In the genomic region with DNA sequence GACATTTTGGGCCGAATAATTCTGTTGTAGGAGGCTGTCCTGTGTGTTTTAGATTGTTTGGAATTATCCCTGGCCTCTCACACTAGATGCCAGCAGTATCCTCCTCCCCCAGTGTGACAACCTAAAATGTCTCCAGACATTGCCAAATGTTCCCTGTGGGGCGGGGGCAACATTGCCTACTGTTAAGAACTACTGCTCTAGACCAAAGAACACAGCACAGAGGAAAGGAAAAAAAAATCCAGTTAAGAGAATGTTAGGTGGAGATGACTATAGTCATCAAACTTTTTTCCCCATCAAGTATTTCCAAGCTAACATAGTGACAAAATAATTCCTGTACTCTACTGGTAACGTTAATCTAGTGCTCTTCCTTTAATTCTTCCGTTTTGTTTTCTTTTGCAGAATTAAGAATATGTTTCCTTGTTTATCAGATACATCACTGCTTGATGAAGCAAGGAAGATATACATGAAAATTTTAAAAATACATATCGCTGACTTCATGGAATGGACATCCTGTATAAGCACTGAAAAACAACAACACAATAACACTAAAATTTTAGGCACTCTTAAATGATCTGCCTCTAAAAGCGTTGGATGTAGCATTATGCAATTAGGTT, we compare ENCODE assay signal across 1 cellular context.
TF ChIP-seq lines count a peak whose summit lies in the region.

No MANE protein-coding gene starts in this region.

TF ChIP-seq in HCT116, 20 proteins besides CTCF, POLR2A, EP300 and RAD21:
- TF ChIP-seq JUND (IDR thresholded peaks at IDR 0.05) (no peak), EZH2phosphoT487 (IDR thresholded peaks at IDR 0.05; ENCODE audit: borderline replicate concordance) (no peak), ELF1 (IDR thresholded peaks at IDR 0.05; ENCODE audit: borderline replicate concordance, low read depth) (no peak), POLR2AphosphoS5 (IDR thresholded peaks at IDR 0.05; ENCODE audit: low read depth, low read length) (no peak), FOSL1 (IDR thresholded peaks at IDR 0.05; ENCODE audit: low read depth) (no peak), SRF (IDR thresholded peaks at IDR 0.05; ENCODE audit: low read depth) (no peak), ZFX (IDR thresholded peaks at IDR 0.05) (no peak), TCF7L2 (IDR thresholded peaks at IDR 0.05; ENCODE audit: borderline replicate concordance, extremely low read depth, insufficient read depth, insufficient read length) (no peak), SIN3A (IDR thresholded peaks at IDR 0.05; ENCODE audit: low read depth) (no peak), YY1 (IDR thresholded peaks at IDR 0.05; ENCODE audit: extremely low read depth, insufficient replicate concordance, low read depth, low read length) (no peak), EGR1 (IDR thresholded peaks at IDR 0.05; ENCODE audit: low read depth) (no peak), CEBPB (IDR thresholded peaks at IDR 0.05; ENCODE audit: low read depth) (no peak), ZNF274 (IDR thresholded peaks at IDR 0.05; ENCODE audit: low read depth, low read length) (no peak), SP1 (IDR thresholded peaks at IDR 0.05; ENCODE audit: low read depth) (no peak), EZH2 (IDR thresholded peaks at IDR 0.05) (no peak)
- TF ChIP-seq, protein P1, sequence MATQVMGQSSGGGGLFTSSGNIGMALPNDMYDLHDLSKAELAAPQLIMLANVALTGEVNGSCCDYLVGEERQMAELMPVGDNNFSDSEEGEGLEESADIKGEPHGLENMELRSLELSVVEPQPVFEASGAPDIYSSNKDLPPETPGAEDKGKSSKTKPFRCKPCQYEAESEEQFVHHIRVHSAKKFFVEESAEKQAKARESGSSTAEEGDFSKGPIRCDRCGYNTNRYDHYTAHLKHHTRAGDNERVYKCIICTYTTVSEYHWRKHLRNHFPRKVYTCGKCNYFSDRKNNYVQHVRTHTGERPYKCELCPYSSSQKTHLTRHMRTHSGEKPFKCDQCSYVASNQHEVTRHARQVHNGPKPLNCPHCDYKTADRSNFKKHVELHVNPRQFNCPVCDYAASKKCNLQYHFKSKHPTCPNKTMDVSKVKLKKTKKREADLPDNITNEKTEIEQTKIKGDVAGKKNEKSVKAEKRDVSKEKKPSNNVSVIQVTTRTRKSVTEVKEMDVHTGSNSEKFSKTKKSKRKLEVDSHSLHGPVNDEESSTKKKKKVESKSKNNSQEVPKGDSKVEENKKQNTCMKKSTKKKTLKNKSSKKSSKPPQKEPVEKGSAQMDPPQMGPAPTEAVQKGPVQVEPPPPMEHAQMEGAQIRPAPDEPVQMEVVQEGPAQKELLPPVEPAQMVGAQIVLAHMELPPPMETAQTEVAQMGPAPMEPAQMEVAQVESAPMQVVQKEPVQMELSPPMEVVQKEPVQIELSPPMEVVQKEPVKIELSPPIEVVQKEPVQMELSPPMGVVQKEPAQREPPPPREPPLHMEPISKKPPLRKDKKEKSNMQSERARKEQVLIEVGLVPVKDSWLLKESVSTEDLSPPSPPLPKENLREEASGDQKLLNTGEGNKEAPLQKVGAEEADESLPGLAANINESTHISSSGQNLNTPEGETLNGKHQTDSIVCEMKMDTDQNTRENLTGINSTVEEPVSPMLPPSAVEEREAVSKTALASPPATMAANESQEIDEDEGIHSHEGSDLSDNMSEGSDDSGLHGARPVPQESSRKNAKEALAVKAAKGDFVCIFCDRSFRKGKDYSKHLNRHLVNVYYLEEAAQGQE (IDR thresholded peaks at IDR 0.05; ENCODE audit: low read depth): no peak
TF ChIP-seq in HCT116: peak in this region for 0.
